In the genomic region with DNA sequence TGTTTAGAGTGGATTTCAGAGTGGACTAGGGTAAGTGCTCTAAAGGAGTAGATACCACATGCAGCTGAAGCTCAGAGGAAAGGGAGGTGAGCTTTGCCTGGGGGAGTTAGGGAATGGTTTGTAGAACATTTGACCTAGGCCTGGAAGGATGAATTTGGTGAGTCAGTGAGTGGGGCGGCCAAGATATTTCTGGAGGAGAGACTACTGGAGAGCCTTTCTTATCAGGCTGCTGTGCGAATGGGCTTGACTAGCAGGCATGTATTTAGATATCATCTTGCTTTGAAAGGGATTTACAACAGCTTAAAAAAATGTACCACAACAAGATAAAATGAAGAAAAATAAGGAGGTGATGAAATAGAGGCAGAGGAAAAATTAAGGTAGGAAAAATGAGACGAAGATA, we compare ENCODE assay signal across 7 cellular contexts. TPM values are rescaled to one million over a fixed set of nuclear protein-coding genes. Genes with fewer than 3 reads are reported as not detected.
DNase-seq lines count a peak whose midpoint lies in the region; ATAC-seq and TF ChIP-seq lines count a peak whose summit lies in the region.
"Not testable (repeated sequence)": the region's sequence is repeated elsewhere in the genome, so short reads cannot be mapped to it uniquely, and the experiment has no call there.

No MANE protein-coding gene starts in this region.

- peak overlapping the region; percentile 24 for H3K27ac Mint-ChIP-seq in progenitor cell of endocrine pancreas

- H3K4me3 Mint-ChIP-seq in progenitor cell of endocrine pancreas (ENCODE audit: low read depth): not testable (repeated sequence)

- not testable (repeated sequence) for TF ChIP-seq CTCF in choroid plexus epithelial cell (conservative IDR thresholded peaks at IDR 0.05; ENCODE audit: low read depth, low read length); progenitor cell of endocrine pancreas (IDR thresholded peaks at IDR 0.05; ENCODE audit: unreplicated experiment)

- 73 to 78% methylated on average over 1 of the region's 3 CpGs for WGBS in mesodermal cell (ENCODE audit: insufficient coverage in 2 of 2), 2 experiments

- H3K4me1 ChIP-seq in mesodermal cell (ENCODE audit: control insufficient read depth, insufficient read depth, low read length, poor library complexity, severe bottlenecking): not testable (repeated sequence)

- not testable (repeated sequence) for H3K9me3 ChIP-seq in mesodermal cell (ENCODE audit: control insufficient read depth, low read length)

- peak; percentile 77 for ATAC-seq in Right ventricle myocardium inferior
- peak; percentile 92 for ATAC-seq in left ventricle myocardium superior

- not testable (repeated sequence) for H3K36me3 ChIP-seq in mesodermal cell (ENCODE audit: control insufficient read depth, insufficient read depth, low read length)

- intact Hi-C loops in Right ventricle myocardium inferior (cut with DNase I); left ventricle myocardium superior (cut with micrococcal nuclease): not testable (repeated sequence)

- H3K27ac ChIP-seq in mesodermal cell (ENCODE audit: low read depth, low read length, severe bottlenecking): peak overlapping the region; percentile 29

- H3K4me3 ChIP-seq in choroid plexus epithelial cell (ENCODE audit: low read depth, low read length); mesodermal cell (ENCODE audit: extremely low read depth, insufficient read depth, low read length, poor library complexity, severe bottlenecking): not testable (repeated sequence)

- not testable (repeated sequence) for H3K4me1 Mint-ChIP-seq in progenitor cell of endocrine pancreas (ENCODE audit: low read depth)

- DNase-seq in ELF-1 (ENCODE audit: low read depth, low spot score) (peak; percentile 30), RPMI7951 (ENCODE audit: low read depth) (peak; percentile 40), choroid plexus epithelial cell (ENCODE audit: low read depth) (peak; percentile 5)
- not testable (repeated sequence) for DNase-seq in Right ventricle myocardium inferior (ENCODE audit: missing footprints); left ventricle myocardium superior; progenitor cell of endocrine pancreas (ENCODE audit: low spot score, unreplicated experiment)

- H3K36me3 Mint-ChIP-seq in progenitor cell of endocrine pancreas (ENCODE audit: insufficient read depth): not testable (repeated sequence)

- H3K27me3 Mint-ChIP-seq in progenitor cell of endocrine pancreas: not testable (repeated sequence)

- not testable (repeated sequence) for H3K9me3 Mint-ChIP-seq in progenitor cell of endocrine pancreas (ENCODE audit: low read depth)

RNA-seq across cellular contexts. Expression of gene KALRN, which starts 36.5 kb away (rescaled TPM):
- 0.88 and 1.4 TPM in 2 replicates for total RNA-seq in RPMI7951 (2014; rRNA removed; shearing (Covaris generic))
- total RNA-seq in Right ventricle myocardium inferior: 66.0 TPM
- 71.2 TPM for total RNA-seq in left ventricle myocardium superior
- 37.4 TPM for polyA plus RNA-seq in mesodermal cell (2013, experiment 1 of 2)
- polyA plus RNA-seq in mesodermal cell (2013, experiment 2 of 2): 31.0 TPM
- 76.4 and 85.0 TPM in 2 replicates for total RNA-seq in progenitor cell of endocrine pancreas

Comparison
In these comparisons a context has a peak if more than half of its experiments do, and no peak if none do; other contexts are left out.
1. RNA of gene KALRN, which starts 36.5 kb away (total RNA-seq): 76.4 to 85.0 TPM in progenitor cell of endocrine pancreas, 71.2 TPM in left ventricle myocardium superior (single experiment) and 66.0 TPM in Right ventricle myocardium inferior (single experiment); 0.88 to 1.4 TPM in RPMI7951; every median in the first group is over 10 times any median in the second.